Comparison of ENCODE assay signal across 25 cellular contexts in the genomic region with DNA sequence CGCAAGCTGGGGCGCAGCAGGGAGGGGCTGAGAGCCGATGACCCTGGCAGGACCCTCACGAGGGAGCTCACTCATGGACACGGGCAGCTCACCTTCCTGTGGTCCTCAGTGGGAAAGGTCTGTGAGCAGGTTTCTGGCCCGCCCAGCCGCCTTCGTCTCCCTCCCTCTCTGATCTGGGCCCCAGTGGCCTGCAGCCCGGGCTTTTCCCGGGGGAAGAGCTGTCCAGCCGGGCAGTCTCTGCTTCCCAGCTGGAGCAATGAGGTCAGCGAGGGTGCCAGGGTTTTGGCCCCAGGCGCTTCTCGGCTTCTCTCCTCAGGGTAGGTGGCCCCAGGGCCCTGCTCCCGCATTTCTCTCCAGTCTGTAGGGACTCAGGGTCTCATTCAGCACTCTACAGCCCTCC. TPM values are rescaled to one million over a fixed set of nuclear protein-coding genes. Genes with fewer than 3 reads are reported as not detected.
"Had no signal": no experiment of that assay in that cellular context is flagged by ENCODE, and none has a peak within 500 bp of the region (broad histone marks: within the 10 kb centered on the region; RNA-seq: fewer than 3 reads in every experiment).

No MANE protein-coding gene starts in this region.

- H3K4me1 Mint-ChIP-seq: activated CD4-positive, alpha-beta T cell treated with anti-CD3 and anti-CD28 coated beads, Interleukin-2, amount 10 ng/mL, durations not matched to agents 7 days and 5 days had no signal

- H3K27ac Mint-ChIP-seq: activated CD4-positive, alpha-beta memory T cell treated with anti-CD3 and anti-CD28 coated beads for 36 hours; activated CD4-positive, alpha-beta T cell treated with anti-CD3 and anti-CD28 coated beads, Interleukin-2, amount 10 ng/mL, durations not matched to agents 7 days and 5 days; activated naive CD4-positive, alpha-beta T cell treated with anti-CD3 and anti-CD28 coated beads for 36 hours; activated naive CD8-positive, alpha-beta T cell; T-helper 1 cell treated with Interleukin-12 subunit alpha and Interleukin-12 subunit beta and Interleukin-4 antibody, amounts not matched to agents 30 μg/mL and 1 μg/mL, for 36 hours had no signal

- H3K27me3 Mint-ChIP-seq: activated CD4-positive, alpha-beta memory T cell treated with anti-CD3 and anti-CD28 coated beads for 36 hours; activated CD4-positive, alpha-beta T cell treated with anti-CD3 and anti-CD28 coated beads, Interleukin-2, amount 10 ng/mL, durations not matched to agents 7 days and 5 days; activated naive CD8-positive, alpha-beta T cell; brain had no signal

- H3K36me3 Mint-ChIP-seq: activated CD4-positive, alpha-beta memory T cell treated with anti-CD3 and anti-CD28 coated beads for 36 hours; activated naive CD8-positive, alpha-beta T cell; brain; WTC11 had no signal

- DNase-seq: activated CD4-positive, alpha-beta memory T cell treated with anti-CD3 and anti-CD28 coated beads for 36 hours; activated CD4-positive, alpha-beta T cell treated with anti-CD3 and anti-CD28 coated beads, Interleukin-2, amount 10 ng/mL, durations not matched to agents 7 days and 5 days; activated CD4-positive, CD25-positive, alpha-beta regulatory T cell treated with anti-CD3 and anti-CD28 coated beads, Interleukin-2, amount 50 U/mL, for 72 hours; activated CD8-positive, alpha-beta memory T cell treated with anti-CD3 and anti-CD28 coated beads for 24 hours; activated effector memory CD4-positive, alpha-beta T cell treated with anti-CD3 and anti-CD28 coated beads, Interleukin-2, amount 50 U/mL, for 16 hours; activated naive CD4-positive, alpha-beta T cell treated with anti-CD3 and anti-CD28 coated beads for 36 hours; activated T-cell treated with anti-CD3 and anti-CD28 coated beads, Interleukin-2, amount 50 U/mL, for 4 hours; amygdala; Kasumi-1; KBM-7; NCI-H1105 treated with DMSO at 0.1 percent for 48 hours; NCI-H146; NCI-H187 treated with DMSO at 0.1 percent for 48 hours; NCI-H2171; NCI-H2227 treated with DMSO at 0.1 percent for 48 hours; NCI-H446 treated with DMSO at 0.1 percent for 48 hours; NCI-H526; NCI-H82; SHP77 treated with DMSO at 0.1 percent for 48 hours had no signal

- H3K27ac ChIP-seq: RWPE1 had no signal

- H3K4me3 Mint-ChIP-seq: activated CD4-positive, alpha-beta memory T cell treated with anti-CD3 and anti-CD28 coated beads for 36 hours; activated CD4-positive, alpha-beta T cell treated with anti-CD3 and anti-CD28 coated beads, Interleukin-2, amount 10 ng/mL, durations not matched to agents 7 days and 5 days; activated naive CD4-positive, alpha-beta T cell treated with anti-CD3 and anti-CD28 coated beads for 36 hours; activated naive CD8-positive, alpha-beta T cell; activated T-cell treated with anti-CD3 and anti-CD28 coated beads, Interleukin-2, amount 50 U/mL, for 4 hours; brain; T-helper 1 cell treated with Interleukin-12 subunit alpha and Interleukin-12 subunit beta and Interleukin-4 antibody, amounts not matched to agents 30 μg/mL and 1 μg/mL, for 36 hours; WTC11 had no signal

- ATAC-seq: activated T-cell treated with anti-CD3 and anti-CD28 coated beads, Interleukin-2, amount 50 U/mL, for 4 hours had no signal

- H3K9me3 Mint-ChIP-seq: activated CD4-positive, alpha-beta memory T cell treated with anti-CD3 and anti-CD28 coated beads for 36 hours; activated CD4-positive, alpha-beta T cell treated with anti-CD3 and anti-CD28 coated beads, Interleukin-2, amount 10 ng/mL, durations not matched to agents 7 days and 5 days; activated naive CD4-positive, alpha-beta T cell treated with anti-CD3 and anti-CD28 coated beads for 36 hours; activated T-cell treated with anti-CD3 and anti-CD28 coated beads, Interleukin-2, amount 50 U/mL, for 4 hours; brain; T-helper 1 cell treated with Interleukin-12 subunit alpha and Interleukin-12 subunit beta and Interleukin-4 antibody, amounts not matched to agents 30 μg/mL and 1 μg/mL, for 36 hours; WTC11 had no signal

RNA-seq across cellular contexts. Expression of a gene that starts 22.2 kb away (rescaled TPM):
- total RNA-seq: activated CD4-positive, alpha-beta T cell treated with anti-CD3 and anti-CD28 coated beads, Interleukin-2, amount 10 ng/mL, durations not matched to agents 7 days and 5 days; OCI-LY7 had no signal
